Comparison of ENCODE assay signal across 2 cellular contexts in genomic region chr2:240635116-240635997, GRCh38.
TF ChIP-seq lines count a peak whose summit lies in the region.

No MANE protein-coding gene starts in this region.

TF ChIP-seq in SK-N-SH, 30 proteins besides CTCF, POLR2A, EP300 and RAD21:
- no peak for TF ChIP-seq FOXM1 (IDR thresholded peaks at IDR 0.05; ENCODE audit: low read depth)
- no peak for TF ChIP-seq FOSL2 (IDR thresholded peaks at IDR 0.05; ENCODE audit: borderline replicate concordance, low read depth)

TF ChIP-seq in SK-N-SH treated with all-trans-retinoic acid at 6 μM for 48 hours, 23 proteins besides CTCF, POLR2A, EP300 and RAD21:
- no peak for TF ChIP-seq PATZ1 (CRISPR knock-in tag; IDR thresholded peaks at IDR 0.05; ENCODE audit: borderline replicate concordance)
- no peak for TF ChIP-seq TOX (CRISPR knock-in tag; IDR thresholded peaks at IDR 0.05; ENCODE audit: borderline replicate concordance)
- no peak for TF ChIP-seq ESRRG (CRISPR knock-in tag; IDR thresholded peaks at IDR 0.05)
- no peak for TF ChIP-seq SNAI2 (CRISPR knock-in tag; IDR thresholded peaks at IDR 0.05)
- TF ChIP-seq ZFP3 (CRISPR knock-in tag; IDR thresholded peaks at IDR 0.05) = no peak
- no peak for TF ChIP-seq PPARA (CRISPR knock-in tag; IDR thresholded peaks at IDR 0.05; ENCODE audit: borderline replicate concordance)
